10 cellular contexts compared by ENCODE assay signal in the genomic region with DNA sequence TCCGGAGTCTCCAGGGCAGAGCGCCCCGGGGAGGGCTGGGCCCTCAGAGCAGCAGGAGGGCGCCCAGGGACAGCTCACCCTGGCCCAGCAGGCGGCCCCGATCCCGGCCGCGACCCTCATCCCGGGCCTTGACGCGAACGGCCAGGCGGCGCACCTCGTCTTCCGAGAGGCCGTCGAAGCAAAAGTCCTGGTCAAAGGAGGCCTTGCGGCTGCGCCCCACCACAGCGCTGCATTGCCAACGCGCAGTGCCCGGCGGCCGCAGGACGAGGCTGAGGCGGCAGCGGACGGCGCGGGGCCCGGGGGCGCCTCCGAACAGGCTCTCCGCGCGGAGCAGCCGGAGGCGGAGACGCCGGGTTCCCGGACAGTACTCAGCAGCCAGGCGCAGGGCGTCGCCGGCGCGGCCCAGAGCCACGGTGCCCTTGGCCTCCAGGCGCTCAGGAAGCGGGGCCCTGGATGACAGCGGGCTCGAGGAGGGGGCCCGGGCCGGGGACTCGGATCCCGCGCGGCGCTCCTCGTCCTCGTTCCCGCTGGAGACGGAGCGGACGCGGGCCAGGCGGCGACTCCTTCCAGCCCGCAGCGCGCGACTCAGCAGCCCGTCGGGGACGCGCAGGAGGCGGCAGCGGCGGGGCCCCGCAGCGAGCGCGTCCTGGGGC. TPM values are rescaled to one million over a fixed set of nuclear protein-coding genes. Genes with fewer than 3 reads are reported as not detected.
DNase-seq lines count a peak whose midpoint lies in the region; TF ChIP-seq lines count a peak whose summit lies in the region.
"Had no signal": no experiment of that assay in that cellular context is flagged by ENCODE, and none has a peak within 500 bp of the region (broad histone marks: within the 10 kb centered on the region; RNA-seq: fewer than 3 reads in every experiment).

No MANE protein-coding gene starts in this region.

- H3K27ac ChIP-seq in esophagus squamous epithelium (peak overlapping the region; percentile 4 to 80 (median 40)), neutrophil (no peak overlapping the region)

- intact Hi-C loops in esophagus squamous epithelium (cut with DNase I) = no loop called here

- TF ChIP-seq POLR2A in esophagus squamous epithelium (IDR thresholded peaks at IDR 0.05) = no peak

- H3K9me3 ChIP-seq in BE2C (no peaks in the 10 kb centered on the region), esophagus squamous epithelium (peaks cover 0 to under 1% (median 0%) of the 10 kb centered on the region in 3 donors), neutrophil (no peaks in the 10 kb centered on the region)

- TF ChIP-seq CTCF in BE2C (IDR thresholded peaks at IDR 0.05; ENCODE audit: low read depth, low read length) (no peak), esophagus squamous epithelium (IDR thresholded peaks at IDR 0.05) (no peak), neutrophil (IDR thresholded peaks at IDR 0.05) (no peak)

- H3K4me3 ChIP-seq in BE2C (ENCODE audit: low read depth, low read length) = peak overlapping the region; percentile 37
- H3K4me3 ChIP-seq in esophagus squamous epithelium = peak overlapping the region; percentile 39 to 64 (median 47)
- H3K4me3 ChIP-seq in neutrophil (ENCODE audit: low read depth in 1 of 2, low read length in 1 of 2) = peak overlapping the region; percentile 57 to 61

- DNase-seq in BE2C (peak; percentile 48), NCI-H2227 (lab: John Stamatoyannopoulos, UW; ENCODE audit: unreplicated experiment) (peak; percentile 52), esophagus squamous epithelium (lab: John Stamatoyannopoulos, UW) (no peak), GM19240 (ENCODE audit: insufficient read length, low spot score) (no peak), NCI-H510A (lab: John Stamatoyannopoulos, UW) (no peak), occipital lobe (lab: John Stamatoyannopoulos, UW) (no peak)
- DNase-seq in NK-92 treated with Interleukin-12 subunit alpha and Interleukin-12 subunit beta, amount 100 ng/mL, for 24 hours (lab: John Stamatoyannopoulos, UW) = no peak
- DNase-seq: NCI-H510A treated with DMSO at 0.1 percent for 48 hours had no signal

- H3K27me3 ChIP-seq in BE2C = peaks cover 11% of the 10 kb centered on the region
- H3K27me3 ChIP-seq in esophagus squamous epithelium = peaks cover 0 to 94% (median 0%) of the 10 kb centered on the region in 4 donors
- H3K27me3 ChIP-seq in neutrophil = peaks cover 75% of the 10 kb centered on the region

- WGBS in esophagus squamous epithelium, 2 donors = 4 to 27% methylated on average over 3 to 9 of the region's 86 CpGs

- no peaks in the 10 kb centered on the region for H3K4me1 ChIP-seq in BE2C
- H3K4me1 ChIP-seq in esophagus squamous epithelium = peaks cover 5 to 21% (median 12%) of the 10 kb centered on the region in 3 donors
- H3K4me1 ChIP-seq in neutrophil (ENCODE audit: control insufficient read depth in 1 of 2, insufficient read depth in 1 of 2, low read depth in 1 of 2, low read length in 1 of 2) = peaks cover 22 to 26% of the 10 kb centered on the region in 2 experiments

- H3K36me3 ChIP-seq in BE2C (no peaks in the 10 kb centered on the region), esophagus squamous epithelium (no peaks in the 10 kb centered on the region), neutrophil (no peaks in the 10 kb centered on the region)

RNA-seq across cellular contexts. Expression of a gene that starts 1.1 kb away (rescaled TPM):
- polyA plus RNA-seq in BE2C (2012; ENCODE audit: insufficient read depth, insufficient read length, low read depth) = not detected
- total RNA-seq in esophagus squamous epithelium = under 1 TPM; 0.15 to 0.95 (median 0.43) TPM
- total RNA-seq in occipital lobe = 0.94 TPM
- polyA plus RNA-seq: keratinocyte had no signal

Comparison
In these comparisons a context has a peak if more than half of its experiments do, and no peak if none do; other contexts are left out.
1. DNase-seq: peak in BE2C (single experiment) and NCI-H2227 (single experiment); none in esophagus squamous epithelium (single experiment), GM19240 (single experiment), NK-92 treated with Interleukin-12 subunit alpha and Interleukin-12 subunit beta, amount 100 ng/mL, for 24 hours (single experiment), NCI-H510A (single experiment) and occipital lobe (single experiment).
2. Peak in every context shown above with its lines, with median percentiles within 50 percentile points of each other: H3K4me3 ChIP-seq.